ENCODE assay signal across 1 cellular context in genomic region chr3:42068303-42069088, GRCh38.
TF ChIP-seq lines count a peak whose summit lies in the region.

No MANE protein-coding gene starts in this region.

TF ChIP-seq in H1, 55 proteins besides CTCF, POLR2A, EP300 and RAD21:
- TF ChIP-seq CHD2 (IDR thresholded peaks at IDR 0.05; ENCODE audit: low read length) (no peak), RFX5 (IDR thresholded peaks at IDR 0.05; ENCODE audit: borderline replicate concordance, low read depth, low read length) (no peak), KDM1A (IDR thresholded peaks at IDR 0.05; ENCODE audit: borderline replicate concordance, low read length) (peak; percentile 69; the same call in 1 of the 2 replicates)
